Comparison of ENCODE assay signal across 35 cellular contexts in genomic region chr12:108432423-108432822, GRCh38.
"Had no signal": no experiment of that assay in that cellular context is flagged by ENCODE, and none has a peak within 500 bp of the region (broad histone marks: within the 10 kb centered on the region; RNA-seq: fewer than 3 reads in every experiment).

No MANE protein-coding gene starts in this region.

- H3K27me3 ChIP-seq: adrenal gland, body of pancreas, brain microvascular endothelial cell, breast epithelium, cardiac muscle cell had no signal

- FAIRE-seq: astrocyte, TTC549 had no signal

- H3K4me1 ChIP-seq: adrenal gland, body of pancreas, breast epithelium had no signal

- DNase-seq: activated B cell treated with CpG ODN at 0.5 μM for 24 hours; activated CD4-positive, alpha-beta memory T cell treated with anti-CD3 and anti-CD28 coated beads for 36 hours; activated CD4-positive, alpha-beta T cell treated with anti-CD3 and anti-CD28 coated beads for 4 hours; activated CD4-positive, alpha-beta T cell treated with anti-CD3 and anti-CD28 coated beads, Interleukin-2, amount 10 ng/mL, durations not matched to agents 24 days and 14 days; activated CD4-positive, alpha-beta T cell treated with anti-CD3 and anti-CD28 coated beads, Interleukin-2, amount 50 U/mL, for 1 hour; activated CD4-positive, alpha-beta T cell treated with anti-CD3 and anti-CD28 coated beads, Interleukin-2, amount 50 U/mL, for 4 hours; activated CD4-positive, CD25-positive, alpha-beta regulatory T cell treated with anti-CD3 and anti-CD28 coated beads, Interleukin-2, amount 50 U/mL, for 72 hours; activated CD8-positive, alpha-beta memory T cell treated with anti-CD3 and anti-CD28 coated beads, Interleukin-2, amount 50 U/mL, for 4 hours; activated CD8-positive, alpha-beta T cell treated with anti-CD3 and anti-CD28 coated beads for 36 hours; activated effector memory CD4-positive, alpha-beta T cell treated with anti-CD3 and anti-CD28 coated beads, Interleukin-2, amount 50 U/mL, for 16 hours; activated gamma-delta T cell treated with Interleukin-2 at 50 U/mL for 16 hours; activated naive CD4-positive, alpha-beta T cell; activated naive CD4-positive, alpha-beta T cell treated with anti-CD3 and anti-CD28 coated beads for 36 hours; activated naive CD4-positive, alpha-beta T cell treated with anti-CD3 and anti-CD28 coated beads, Interleukin-2, amount 50 U/mL, for 16 hours; activated naive CD8-positive, alpha-beta T cell treated with anti-CD3 and anti-CD28 coated beads for 36 hours; activated T-cell treated with anti-CD3 and anti-CD28 coated beads for 4 hours; activated T-cell treated with anti-CD3 and anti-CD28 coated beads, Interleukin-2, amount 50 U/mL, for 1 hour; activated T-cell treated with anti-CD3 and anti-CD28 coated beads, Interleukin-2, amount 50 U/mL, for 4 hours; activated T-cell treated with anti-CD3 and anti-CD28 coated beads, Interleukin-2, amount 50 U/mL, for 72 hours; adrenal gland; amniotic stem cell; aorta; body of pancreas; brain microvascular endothelial cell; cerebellar nuclear complex; T-helper 1 cell; T-helper 2 cell; T-helper 9 cell had no signal

- H3K27ac ChIP-seq: adrenal gland, body of pancreas, brain microvascular endothelial cell, breast epithelium, cardiac muscle cell, VCaP had no signal

- ATAC-seq: activated CD8-positive, alpha-beta T cell treated with anti-CD3 and anti-CD28 coated beads for 36 hours; activated naive CD4-positive, alpha-beta T cell treated with anti-CD3 and anti-CD28 coated beads, Interleukin-2, amount 50 U/mL, for 72 hours; activated T-cell treated with anti-CD3 and anti-CD28 coated beads, Interleukin-2, amount 50 U/mL, for 4 hours; activated T-cell treated with anti-CD3 and anti-CD28 coated beads, Interleukin-2, amount 50 U/mL, for 72 hours; activated T-helper 17 cell treated with anti-CD3 and anti-CD28 coated beads, Interleukin-2, amount 50 U/mL, for 72 hours; body of pancreas had no signal

- H3K4me3 ChIP-seq: adrenal gland, body of pancreas, breast epithelium, cardiac muscle cell had no signal

- H3K36me3 ChIP-seq: adrenal gland, brain microvascular endothelial cell, breast epithelium, cardiac muscle cell had no signal

- H3K9me3 ChIP-seq: adrenal gland, body of pancreas, breast epithelium had no signal
